In genomic region chr3:185442031-185442430, GRCh38 we compare ENCODE assay signal across 26 cellular contexts.
"Had no signal": no experiment of that assay in that cellular context is flagged by ENCODE, and none has a peak within 500 bp of the region (broad histone marks: within the 10 kb centered on the region; RNA-seq: fewer than 3 reads in every experiment).

No MANE protein-coding gene starts in this region.

- H3K27ac ChIP-seq: stomach, suprapubic skin, testis, thoracic aorta, thyroid gland, tibial artery, tibial nerve, transverse colon, upper lobe of left lung, upper lobe of right lung, uterus, vagina had no signal

- ATAC-seq: stimulated activated effector memory CD8-positive, alpha-beta T cell treated with anti-CD3 and anti-CD28 coated beads, Interleukin-12 subunit alpha, Interleukin-12 subunit beta, amount 100 ng/mL, for 72 hours; stimulated activated memory B cell treated with anti-CD40 and anti-IgM and Interleukin-4, amounts not matched to agents 10 μg/mL and 1 μg/mL and 100 μg/mL, for 72 hours; stimulated activated naive B cell treated with anti-CD40 and anti-IgM and Interleukin-4, amounts not matched to agents 10 μg/mL and 1 μg/mL and 100 μg/mL, for 72 hours; stimulated activated naive CD8-positive, alpha-beta T cell treated with anti-CD3 and anti-CD28 coated beads, Interleukin-15, amount 100 ng/mL, for 72 hours; stimulated activated naive CD8-positive, alpha-beta T cell treated with anti-CD3 and anti-CD28 coated beads, Interleukin-15, Interleukin-2, amounts not matched to agents 100 U/mL and 50 U/mL, for 24 hours; upper lobe of right lung had no signal

- H3K4me3 ChIP-seq: stomach, suprapubic skin, testis, thoracic aorta, thyroid gland, tibial artery, tibial nerve, transverse colon, upper lobe of left lung, upper lobe of right lung, uterus, vagina had no signal

- H3K27me3 ChIP-seq: stomach, suprapubic skin, testis, thyroid gland, tibial artery, tibial nerve, transverse colon, upper lobe of left lung, upper lobe of right lung, uterus, vagina had no signal

- H3K9me3 ChIP-seq: stomach, suprapubic skin, testis, thoracic aorta, thyroid gland, tibial artery, tibial nerve, transverse colon, upper lobe of left lung, upper lobe of right lung, uterus, vagina had no signal

- H3K36me3 ChIP-seq: suprapubic skin, thoracic aorta, thyroid gland, upper lobe of left lung, uterus, vagina had no signal

- DNase-seq: stimulated activated CD4-positive, alpha-beta T cell treated with anti-CD3 and anti-CD28 coated beads, Interleukin-2, amount 100 ng/mL, for 48 hours; stimulated activated CD4-positive, alpha-beta T cell treated with anti-CD3 and anti-CD28 coated beads, Interleukin-4, amount 100 ng/mL, for 1 hour; stimulated activated CD4-positive, alpha-beta T cell treated with anti-CD3 and anti-CD28 coated beads, Interleukin-4, amount 100 ng/mL, for 24 hours; stimulated activated CD4-positive, alpha-beta T cell treated with anti-CD3 and anti-CD28 coated beads, Interleukin-4, amount 100 ng/mL, for 4 hours; stimulated activated CD8-positive, alpha-beta memory T cell treated with anti-CD3 and anti-CD28 coated beads, Interleukin-4, amount 100 ng/mL, for 48 hours; stimulated activated naive B cell treated with anti-CD40 and anti-IgM and Interleukin-4, amounts not matched to agents 10 μg/mL and 1 μg/mL and 100 μg/mL, for 72 hours; stimulated activated naive CD4-positive, alpha-beta T cell; stimulated activated naive CD4-positive, alpha-beta T cell treated with Interleukin-2 at 50 U/mL for 16 hours; stimulated activated naive CD8-positive, alpha-beta T cell treated with anti-CD3 and anti-CD28 coated beads, Interleukin-15, amount 100 ng/mL, for 72 hours; stimulated activated naive CD8-positive, alpha-beta T cell treated with anti-CD3 and anti-CD28 coated beads, Interleukin-15, Interleukin-2, amounts not matched to agents 100 U/mL and 50 U/mL, for 24 hours; stomach; substantia nigra; testis; thyroid gland; tibial artery; transverse colon; trophoblast cell; upper lobe of left lung; upper lobe of right lung; uterus had no signal
